In the genomic region with DNA sequence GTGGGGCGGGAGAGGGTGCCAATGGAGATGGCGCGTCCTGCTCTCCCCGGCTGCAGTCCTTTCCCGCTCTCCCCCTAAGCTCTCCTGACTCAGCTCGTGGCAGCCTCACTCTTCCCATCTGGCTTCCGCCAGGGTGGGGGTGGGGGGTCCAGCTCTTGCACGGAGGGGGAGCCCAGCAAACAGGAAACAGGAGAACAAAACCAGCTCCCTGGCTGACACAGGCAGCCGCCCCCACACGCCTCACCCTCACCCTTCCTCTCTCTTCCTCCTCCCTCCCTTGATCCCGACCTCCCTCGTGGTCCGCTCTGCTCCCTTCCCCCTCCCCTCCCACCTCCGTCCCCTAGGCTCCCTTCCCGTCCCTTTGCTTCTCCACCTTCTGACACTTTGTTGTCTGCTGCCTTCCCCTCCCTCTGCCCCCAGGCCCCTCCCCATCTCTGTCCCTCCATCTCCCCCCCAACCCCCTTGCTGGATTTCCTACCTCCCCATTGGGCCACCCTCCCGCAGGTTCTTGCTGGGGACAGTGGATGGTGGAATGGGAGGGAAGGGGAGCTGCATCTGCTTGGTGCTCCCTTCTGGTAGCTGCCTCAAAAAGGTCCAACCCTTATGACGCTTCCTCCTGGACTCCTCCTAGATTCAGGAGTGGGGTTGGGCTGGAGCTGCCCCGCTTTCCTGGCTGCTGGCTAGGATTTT, we compare ENCODE assay signal across 8 cellular contexts. TPM values are rescaled to one million over a fixed set of nuclear protein-coding genes. Genes with fewer than 3 reads are reported as not detected.
DNase-seq lines count a peak whose midpoint lies in the region; ATAC-seq and TF ChIP-seq lines count a peak whose summit lies in the region.
"Had no signal": no experiment of that assay in that cellular context is flagged by ENCODE, and none has a peak within 500 bp of the region (broad histone marks: within the 10 kb centered on the region; RNA-seq: fewer than 3 reads in every experiment).

No MANE protein-coding gene starts in this region.

- H2BK5ac ChIP-seq in IMR-90 (ENCODE audit: low read depth, low read length, poor library complexity, severe bottlenecking), result peak overlapping the region; percentile 98

- H3K36me3 Mint-ChIP-seq in type B pancreatic cell, result peaks cover 8% of the 10 kb centered on the region

- POLR2A ChIA-PET in IMR-90 (lab: Charles Lee; ENCODE audit: unreplicated experiment), result interaction anchor here (0.9 kb wide), 1 partner anchor 13 kb away, joined by 3 read pairs; no protein-coding TSS in a partner anchor

- H3K27ac ChIP-seq in IMR-90 (ENCODE audit: insufficient read depth, low read length), result peak overlapping the region; percentile 99

- H3K27me3 Mint-ChIP-seq in type B pancreatic cell, result peaks cover 32% of the 10 kb centered on the region

- H3K9me3 ChIP-seq in IMR-90 (ENCODE audit: control insufficient read depth, insufficient read depth, low read length), result no peaks in the 10 kb centered on the region

- H2AK9ac ChIP-seq in IMR-90 (replicated peaks; ENCODE audit: low read depth, low read length, poor library complexity), result peak overlapping the region; percentile 100

- no peak for TF ChIP-seq POLR2A in IMR-90 (IDR thresholded peaks at IDR 0.05; ENCODE audit: low read depth, low read length)

- TF ChIP-seq RAD21 in IMR-90 (IDR thresholded peaks at IDR 0.05; ENCODE audit: low read length), result no peak

- peaks cover 45% of the 10 kb centered on the region for H4K20me1 ChIP-seq in IMR-90 (ENCODE audit: insufficient read depth, low read length)

- in situ Hi-C loops in IMR-90 (cut with MboI; ENCODE audit: low sequenced_read_pairs), result no loop called here

- H3K27ac Mint-ChIP-seq in type B pancreatic cell, result peak overlapping the region; percentile 98

- H2BK20ac ChIP-seq in IMR-90 (ENCODE audit: low read depth, low read length), result peak overlapping the region; percentile 95

- ATAC-seq in IMR-90 (ENCODE audit: low read depth), result peak; percentile 36
- no peak for ATAC-seq in HG02678 (IDR thresholded peaks at IDR 0.05; ENCODE audit: unreplicated experiment)
- no peak for ATAC-seq in GM19328 (IDR thresholded peaks at IDR 0.05; ENCODE audit: unreplicated experiment)

- H3K9me3 Mint-ChIP-seq in type B pancreatic cell, result no peaks in the 10 kb centered on the region

- H2AFZ ChIP-seq in IMR-90 (replicated peaks; ENCODE audit: low read length, poor library complexity), result peak overlapping the region; percentile 73

- peak overlapping the region; percentile 30 for H3K4me3 ChIP-seq in IMR-90 (ENCODE audit: insufficient read depth, low read depth, low read length)
- H3K4me3 ChIP-seq in cardiac fibroblast (replicated peaks in 1 of 2; ENCODE audit: low read depth in 2 of 2, low read length in 2 of 2), result peak overlapping the region; percentile 41 to 50

- intact Hi-C loops in IMR-90 (cut with micrococcal nuclease), result loop anchor here (2.0 kb wide), 2 partner anchors 13 to 23 kb away; a partner anchor contains a TSS

- peak overlapping the region; percentile 100 for H3K4ac ChIP-seq in IMR-90 (ENCODE audit: low read depth, low read length)

- H4K5ac ChIP-seq in IMR-90 (ENCODE audit: low read depth, low read length), result peak overlapping the region; percentile 84

- CTCF ChIA-PET in IMR-90 (lab: Yijun Ruan, JAX), result interaction anchor here (0.8 to 1.0 kb wide), 2 partner anchors 9 to 21 kb away, joined by 3 to 4 read pairs; no protein-coding TSS in a partner anchor

- peak overlapping the region; percentile 99; the same call in 2 of the 3 replicates for H2BK15ac ChIP-seq in IMR-90 (ENCODE audit: low read depth, low read length)

- 20% methylated on average over 7 of the region's 18 CpGs; no CpG with 5 or more reads in 1 of the 2 experiments for WGBS in IMR-90 (ENCODE audit: extremely low coverage in 2 of 2, insufficient read length in 1 of 2), 2 experiments

- peak overlapping the region; percentile 99 for H3K14ac ChIP-seq in IMR-90 (replicated peaks; ENCODE audit: low read depth, low read length)

- no peaks in the 10 kb centered on the region for H3K27me3 ChIP-seq in IMR-90 (ENCODE audit: control insufficient read depth, insufficient read depth, low read length)

- H3K56ac ChIP-seq in IMR-90 (ENCODE audit: extremely low read depth, insufficient read depth, low read length), result peak overlapping the region; percentile 99

- DNase-seq in IMR-90 (peak; percentile 94), cardiac fibroblast (ENCODE audit: low read depth in 2 of 2) (peak; percentile 90 to 97), kidney glomerular epithelial cell (lab: John Stamatoyannopoulos, UW) (peak; percentile 80), type B pancreatic cell (ENCODE audit: extremely low spot score, unreplicated experiment) (no peak), NCI-H2029 (lab: John Stamatoyannopoulos, UW) (no peak)
- DNase-seq: activated T-cell treated with anti-CD3 and anti-CD28 coated beads for 4 hours had no signal

- no TSS peak for BruUV-seq in IMR-90 (replicated peaks; lab: Mats Ljungman, UMichigan)

- H2BK120ac ChIP-seq in IMR-90 (ENCODE audit: low read depth, low read length), result peak overlapping the region; percentile 99

- peaks cover 50% of the 10 kb centered on the region for H3K9me1 ChIP-seq in IMR-90 (ENCODE audit: insufficient read depth, low read length)

- peak overlapping the region; percentile 99 for H3K23ac ChIP-seq in IMR-90 (ENCODE audit: low read depth, low read length)

- peak overlapping the region; percentile 100 for H2AK5ac ChIP-seq in IMR-90 (ENCODE audit: low read depth, low read length)

- H4K91ac ChIP-seq in IMR-90 (ENCODE audit: insufficient read depth, low read depth, low read length), result peak overlapping the region; percentile 100

- peak overlapping the region; percentile 89 for H3K18ac ChIP-seq in IMR-90 (ENCODE audit: low read depth, low read length)

- peak overlapping the region; percentile 81 for H3K4me2 ChIP-seq in IMR-90 (ENCODE audit: low read depth, low read length)

- peak overlapping the region; percentile 98 to 99 for H4K8ac ChIP-seq in IMR-90 (ENCODE audit: low read depth in 2 of 2, low read length in 2 of 2)

- 0 out of 2 replicates have a peak, but pooled peaks cover 4% of the 10 kb centered on the region for H3K36me3 ChIP-seq in IMR-90 (ENCODE audit: control insufficient read depth, insufficient read depth, low read length)

- H3K9ac ChIP-seq in IMR-90 (ENCODE audit: low read depth, low read length), result peak overlapping the region; percentile 86

- peaks cover 53% of the 10 kb centered on the region for H3K4me1 Mint-ChIP-seq in type B pancreatic cell (ENCODE audit: unreplicated experiment)

- H3K79me1 ChIP-seq in IMR-90 (ENCODE audit: low read depth in 1 of 2, low read length in 2 of 2), result peaks cover 42 to 88% of the 10 kb centered on the region in 2 experiments

- dilution Hi-C loops in IMR-90 (cut with HindIII; ENCODE audit: low sequenced_read_pairs, unreplicated experiment), result no loop called here

- peak overlapping the region; percentile 89 for H3K4me3 Mint-ChIP-seq in type B pancreatic cell

- peaks cover 65% of the 10 kb centered on the region for H3K4me1 ChIP-seq in IMR-90 (ENCODE audit: control insufficient read depth, insufficient read depth, low read length)

- TF ChIP-seq CTCF in IMR-90 (conservative IDR thresholded peaks at IDR 0.05; ENCODE audit: low read depth, low read length) (no peak), cardiac fibroblast (IDR thresholded peaks at IDR 0.05; ENCODE audit: low read depth, low read length) (no peak), type B pancreatic cell (conservative IDR thresholded peaks at IDR 0.05) (no peak)

TF ChIP-seq in IMR-90, 13 proteins besides CTCF, POLR2A, EP300 and RAD21:
- TF ChIP-seq CEBPB (IDR thresholded peaks at IDR 0.05; ENCODE audit: low read depth, low read length), result 0 out of 2 replicates have a peak, but pooled peaks have one; percentile 1
- peak; percentile 18 for TF ChIP-seq RCOR1 (IDR thresholded peaks at IDR 0.05; ENCODE audit: insufficient replicate concordance, low read length)
- TF ChIP-seq SMC3 (IDR thresholded peaks at IDR 0.05; ENCODE audit: low read depth, low read length), result no peak
- TF ChIP-seq MAFK (IDR thresholded peaks at IDR 0.05; ENCODE audit: low read depth, low read length), result peak; percentile 54; the same call in 1 of the 2 replicates
- TF ChIP-seq FOS (IDR thresholded peaks at IDR 0.05; ENCODE audit: low read depth, low read length), result peak; percentile 28; the same call in 1 of the 2 replicates
- peak; percentile 56 for TF ChIP-seq BHLHE40 (IDR thresholded peaks at IDR 0.05; ENCODE audit: low read depth, low read length)
- peak; percentile 79 for TF ChIP-seq MAZ (IDR thresholded peaks at IDR 0.05; ENCODE audit: borderline replicate concordance, low read depth, low read length)
- TF ChIP-seq NFE2L2 (IDR thresholded peaks at IDR 0.05; ENCODE audit: low read depth, low read length), result 0 out of 2 replicates have a peak, but pooled peaks have one; percentile 10
- no peak for TF ChIP-seq CHD1 (IDR thresholded peaks at IDR 0.05; ENCODE audit: low read depth, low read length)
- TF ChIP-seq MXI1 (IDR thresholded peaks at IDR 0.05; ENCODE audit: borderline replicate concordance, low read depth, low read length), result peak; percentile 46; the same call in 1 of the 2 replicates

RNA-seq across cellular contexts. Expression of a gene that starts 23.7 kb away (rescaled TPM):
- 9.3 and 17.8 TPM in 2 replicates for total RNA-seq in IMR-90 (2012; rRNA removed)
- polyA plus RNA-seq in IMR-90 (2012; rRNA removed), result 42.7 and 43.3 TPM in 2 replicates
- polyA plus RNA-seq in IMR-90 (2012; cell fraction: cytosol; rRNA removed), result 30.0 and 40.5 TPM in 2 replicates
- polyA plus RNA-seq in IMR-90 (2012; cell fraction: nucleus; rRNA removed; ENCODE audit: low replicate concordance), result 56.1 and 68.3 TPM in 2 replicates
- 114 and 333 TPM in 2 replicates for total RNA-seq in type B pancreatic cell (ENCODE audit: low replicate concordance)

Comparison
In these comparisons a context has a peak if more than half of its experiments do, and no peak if none do; other contexts are left out.
1. DNase-seq: peak in IMR-90 (single experiment), cardiac fibroblast (2 of 2) and kidney glomerular epithelial cell (single experiment); none in type B pancreatic cell (single experiment) and NCI-H2029 (single experiment).